In the genomic region with DNA sequence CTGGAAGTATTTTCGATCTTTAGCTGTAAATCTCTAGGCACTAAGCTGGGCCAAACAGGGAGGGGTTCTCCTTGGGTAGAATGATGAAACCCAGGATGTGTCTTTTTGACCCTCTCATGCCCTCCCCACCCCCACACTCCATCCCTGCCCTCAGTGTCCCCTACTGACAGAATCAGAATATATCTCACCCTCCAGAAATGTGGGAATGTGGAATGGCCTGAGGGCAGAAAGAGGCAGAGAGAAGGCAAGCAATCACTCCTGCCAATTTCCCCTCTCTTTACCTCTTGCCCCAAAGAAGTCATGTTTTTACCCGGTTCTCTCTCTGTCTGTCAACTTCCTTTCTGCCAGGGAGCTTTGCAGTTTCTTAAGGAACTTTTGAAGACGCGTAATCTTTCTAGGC, we compare ENCODE assay signal across 16 cellular contexts. TPM values are rescaled to one million over a fixed set of nuclear protein-coding genes. Genes with fewer than 3 reads are reported as not detected.
DNase-seq lines count a peak whose midpoint lies in the region; ATAC-seq lines count a peak whose summit lies in the region.
"Had no signal": no experiment of that assay in that cellular context is flagged by ENCODE, and none has a peak within 500 bp of the region (broad histone marks: within the 10 kb centered on the region; RNA-seq: fewer than 3 reads in every experiment).

No MANE protein-coding gene starts in this region.

- H3K27me3 ChIP-seq in adipocyte (replicated peaks; ENCODE audit: control insufficient read depth, insufficient read depth, low read length) (peaks cover 21% of the 10 kb centered on the region), mesendoderm (ENCODE audit: insufficient read depth, low read length, poor library complexity) (no peaks in the 10 kb centered on the region)

- no CpG with 5 or more reads among the region's 4 CpGs for WGBS in mesendoderm (ENCODE audit: extremely low coverage, insufficient coverage, low lambda C conversion rate)

- H3K4me2 ChIP-seq in mesendoderm (ENCODE audit: low read length) = no peak overlapping the region
- H3K4me2 ChIP-seq: BLaER1 had no signal

- H2BK5ac ChIP-seq in mesendoderm (ENCODE audit: low read length) = no peak overlapping the region

- ATAC-seq in GM18870 (IDR thresholded peaks at IDR 0.05; ENCODE audit: unreplicated experiment) = no peak

- H2BK15ac ChIP-seq in mesendoderm (replicated peaks; ENCODE audit: low read depth) = no peak overlapping the region

- H2BK120ac ChIP-seq in mesendoderm (ENCODE audit: low read depth, low read length) = no peak overlapping the region

- H3K4me3 ChIP-seq in adipocyte (ENCODE audit: low read length) (no peak overlapping the region), mesendoderm (ENCODE audit: low read length) (no peak overlapping the region)
- H3K4me3 ChIP-seq: BLaER1 had no signal

- H4K5ac ChIP-seq in mesendoderm (ENCODE audit: low read length) = no peak overlapping the region

- H3K79me2 ChIP-seq in mesendoderm (ENCODE audit: control insufficient read depth, insufficient read depth, low read length) = no peaks in the 10 kb centered on the region

- H3K9ac ChIP-seq in adipocyte (ENCODE audit: low read length) (no peak overlapping the region), mesendoderm (ENCODE audit: low read length) (no peak overlapping the region)
- H3K9ac ChIP-seq: BLaER1 had no signal

- H3K9me3 ChIP-seq in adipocyte (ENCODE audit: control insufficient read depth, low read length) = no peaks in the 10 kb centered on the region
- H3K9me3 ChIP-seq: BLaER1 had no signal

- DNase-seq in EH (ENCODE audit: low read depth) (peak; percentile 28), M059J (ENCODE audit: low read depth) (peak; percentile 67), adipocyte (ENCODE audit: low read depth) (peak; percentile 53), mesendoderm (peak; percentile 66), pons (ENCODE audit: low spot score) (no peak), NCI-H345 (lab: John Stamatoyannopoulos, UW) (no peak)
- DNase-seq: 8988T; AML-193; CD4-positive, CD25-positive, alpha-beta regulatory T cell; DMS53; GDM1; GOT3; H9 had no signal

- no peak overlapping the region for H3K4ac ChIP-seq in mesendoderm (ENCODE audit: low read depth, low read length)

- H3K4me1 ChIP-seq in adipocyte (ENCODE audit: control insufficient read depth, insufficient read depth, low read length) (no peaks in the 10 kb centered on the region), mesendoderm (ENCODE audit: control insufficient read depth, low read depth, low read length) (no peaks in the 10 kb centered on the region)

- no peaks in the 10 kb centered on the region for H3K79me1 ChIP-seq in mesendoderm (ENCODE audit: low read length)

- H3K23ac ChIP-seq in mesendoderm (ENCODE audit: low read length) = no peak overlapping the region

- H3K36me3 ChIP-seq in adipocyte (ENCODE audit: control insufficient read depth, insufficient read depth, low read length, severe bottlenecking) = no peaks in the 10 kb centered on the region
- no peaks in the 10 kb centered on the region for H3K36me3 ChIP-seq in mesendoderm (ENCODE audit: control insufficient read depth, insufficient read depth, low read length)
- H3K36me3 ChIP-seq: BLaER1 had no signal

- no peak overlapping the region for H4K8ac ChIP-seq in mesendoderm (ENCODE audit: low read depth, low read length)

- H2AK5ac ChIP-seq in mesendoderm (ENCODE audit: low read length) = no peak overlapping the region

- H3K56ac ChIP-seq in mesendoderm (ENCODE audit: low read length) = no peak overlapping the region

- no peak overlapping the region for H3K18ac ChIP-seq in mesendoderm (ENCODE audit: low read length)

- H3K27ac ChIP-seq in mesendoderm (ENCODE audit: low read depth, low read length) = no peak overlapping the region
- H3K27ac ChIP-seq: BLaER1 had no signal

RNA-seq across cellular contexts. Expression of a gene that starts 34.4 kb away (rescaled TPM):
- total RNA-seq in M059J (2014; rRNA removed; shearing (Covaris generic)) = 51.3 and 64.9 TPM in 2 replicates
- polyA plus RNA-seq in mesendoderm (2013, experiment 1 of 2) = 17.2 TPM
- 17.2 TPM for polyA plus RNA-seq in mesendoderm (2013, experiment 2 of 2)

RNA-seq across cellular contexts. Expression of a gene that starts 57.1 kb away (rescaled TPM):
- 0.07 TPM in 1 of 2 replicates, not detected in the other for total RNA-seq in M059J (2014; rRNA removed; shearing (Covaris generic))
- 0.06 TPM for polyA plus RNA-seq in mesendoderm (2013, experiment 1 of 2)
- 0.01 TPM for polyA plus RNA-seq in mesendoderm (2013, experiment 2 of 2)
- total RNA-seq: CD4-positive, CD25-positive, alpha-beta regulatory T cell; H9; HT-29 had no signal
- polyA plus RNA-seq: CD4-positive, CD25-positive, alpha-beta regulatory T cell had no signal

Comparison
In these comparisons a context has a peak if more than half of its experiments do, and no peak if none do; other contexts are left out.
1. DNase-seq: peak in EH (single experiment), M059J (single experiment), adipocyte (single experiment) and mesendoderm (single experiment); none in pons (single experiment) and NCI-H345 (single experiment).